ENCODE assay signal across 11 cellular contexts in the genomic region with DNA sequence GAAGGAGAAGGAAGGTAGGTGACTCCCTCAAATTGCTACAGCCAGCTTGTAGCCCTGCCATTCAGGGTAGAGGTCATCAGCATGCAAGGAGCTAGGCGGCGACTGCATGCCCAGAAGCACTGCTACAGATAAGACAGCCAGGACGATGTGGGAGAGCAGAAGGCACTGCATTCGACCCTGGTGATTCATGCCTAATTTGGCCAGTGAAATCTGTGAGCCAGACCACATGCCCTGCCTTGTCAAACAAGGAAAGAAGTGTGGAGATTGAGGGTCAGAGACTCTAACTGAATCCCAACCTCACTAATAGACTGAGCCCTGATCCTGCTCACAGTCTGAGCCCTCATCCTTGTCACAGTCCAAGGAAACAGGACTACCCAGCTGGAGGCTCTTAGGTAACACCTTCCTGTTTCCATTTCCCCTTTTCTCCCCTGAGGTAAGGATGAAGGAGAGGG.
DNase-seq lines count a peak whose midpoint lies in the region; ATAC-seq and TF ChIP-seq lines count a peak whose summit lies in the region.
"Had no signal": no experiment of that assay in that cellular context is flagged by ENCODE, and none has a peak within 500 bp of the region (broad histone marks: within the 10 kb centered on the region; RNA-seq: fewer than 3 reads in every experiment).

No MANE protein-coding gene starts in this region.

- H3K36me3 ChIP-seq in breast epithelium: no peaks in the 10 kb centered on the region
- H3K36me3 ChIP-seq in RWPE2 (ENCODE audit: low read depth): no peaks in the 10 kb centered on the region
- H3K36me3 ChIP-seq in fibroblast of lung (ENCODE audit: control insufficient read depth, insufficient read depth, low read length): no peaks in the 10 kb centered on the region

- H3K27me3 ChIP-seq in breast epithelium: no peaks in the 10 kb centered on the region
- no peaks in the 10 kb centered on the region for H3K27me3 ChIP-seq in RWPE2 (ENCODE audit: insufficient read depth, poor library complexity, severe bottlenecking)
- H3K27me3 ChIP-seq in fibroblast of lung (ENCODE audit: control insufficient read depth, insufficient read depth, low read length): no peaks in the 10 kb centered on the region

- POLR2A ChIA-PET in MCF 10A (lab: Yijun Ruan, JAX): no interaction called here

- no peak overlapping the region for H3K4me2 ChIP-seq in fibroblast of lung (ENCODE audit: extremely low read depth, insufficient read depth, low read length)

- DNase-seq in MCF 10A (ENCODE audit: unreplicated experiment) (peak; percentile 61), breast epithelium (ENCODE audit: low spot score in 2 of 2) (no peak), RWPE2 (ENCODE audit: low spot score) (peak; percentile 45), fibroblast of lung (ENCODE audit: low read depth in 2 of 2) (peak; percentile 85 to 88), stromal cell of bone marrow (ENCODE audit: low read depth) (peak; percentile 78)
- no peak for DNase-seq in stimulated activated naive CD4-positive, alpha-beta T cell treated with Interleukin-2 at 50 U/mL for 16 hours (lab: John Stamatoyannopoulos, UW)
- DNase-seq in activated CD8-positive, alpha-beta memory T cell treated with anti-CD3 and anti-CD28 coated beads, Interleukin-2, amount 50 U/mL, for 4 hours: no peak
- DNase-seq: CD4-positive, CD25-positive, alpha-beta regulatory T cell; midbrain; stimulated activated CD4-positive, alpha-beta T cell treated with anti-CD3 and anti-CD28 coated beads, Interleukin-2, amount 100 ng/mL, for 48 hours had no signal

- ATAC-seq in RWPE2 (ENCODE audit: low read depth): peak; percentile 50
- ATAC-seq in HG02885 (IDR thresholded peaks at IDR 0.05; ENCODE audit: poor library complexity, unreplicated experiment): no peak

- no TSS peak for BruUV-seq in MCF 10A (replicated peaks; lab: Mats Ljungman, UMichigan)

- H4K20me1 ChIP-seq in fibroblast of lung (ENCODE audit: control insufficient read depth, extremely low read depth, insufficient read depth, low read length): no peaks in the 10 kb centered on the region

- H3K79me2 ChIP-seq in fibroblast of lung (ENCODE audit: control insufficient read depth, insufficient read depth, low read length): no peaks in the 10 kb centered on the region

- H3K36me3 Mint-ChIP-seq in MCF 10A (ENCODE audit: insufficient read depth, unreplicated experiment): no peaks in the 10 kb centered on the region
- H3K36me3 Mint-ChIP-seq: CD4-positive, CD25-positive, alpha-beta regulatory T cell had no signal

- H3K9me3 Mint-ChIP-seq in MCF 10A (ENCODE audit: unreplicated experiment): no peaks in the 10 kb centered on the region

- H3K27me3 Mint-ChIP-seq in MCF 10A (ENCODE audit: insufficient read depth, unreplicated experiment): no peaks in the 10 kb centered on the region

- H3K4me3 ChIP-seq in breast epithelium (no peak overlapping the region), RWPE2 (ENCODE audit: severe bottlenecking) (no peak overlapping the region), fibroblast of lung (replicated peaks in 1 of 4; ENCODE audit: control extremely low read depth in 1 of 4, insufficient read depth in 1 of 4, low read depth in 3 of 4, low read length in 4 of 4) (no peak overlapping the region)

- intact Hi-C loops in MCF 10A (cut with micrococcal nuclease): no loop called here
- intact Hi-C loops in breast epithelium (cut with DNase I; ENCODE audit: low total_unique reads): no loop called here

- H3K9ac ChIP-seq in fibroblast of lung (ENCODE audit: insufficient read depth, low read length): no peak overlapping the region

- CTCF ChIA-PET in MCF 10A (lab: Yijun Ruan, JAX): interaction anchor here (0.9 to 8.7 kb wide), 6 partner anchors 49 to 442 kb away, joined by 3 to 82 read pairs (median 4); no protein-coding TSS in a partner anchor

- H2AFZ ChIP-seq in fibroblast of lung (ENCODE audit: low read length): no peak overlapping the region

- H3K27ac ChIP-seq in breast epithelium (no peak overlapping the region), RWPE2 (ENCODE audit: poor library complexity, severe bottlenecking) (no peak overlapping the region), fibroblast of lung (ENCODE audit: insufficient read depth, low read length) (no peak overlapping the region)

- peaks cover 4% of the 10 kb centered on the region for H3K4me1 Mint-ChIP-seq in MCF 10A (ENCODE audit: insufficient read depth, unreplicated experiment)

- TF ChIP-seq POLR2A in breast epithelium (IDR thresholded peaks at IDR 0.05): no peak

- H3K9me3 ChIP-seq in breast epithelium (no peaks in the 10 kb centered on the region), RWPE2 (ENCODE audit: severe bottlenecking) (no peaks in the 10 kb centered on the region), fibroblast of lung (ENCODE audit: control insufficient read depth, insufficient read depth, low read depth, low read length) (no peaks in the 10 kb centered on the region)

- no peak overlapping the region for H3K27ac Mint-ChIP-seq in MCF 10A (ENCODE audit: low read depth, unreplicated experiment)
- H3K27ac Mint-ChIP-seq: CD4-positive, CD25-positive, alpha-beta regulatory T cell had no signal

- H3K4me1 ChIP-seq in breast epithelium (no peaks in the 10 kb centered on the region), RWPE2 (ENCODE audit: insufficient read depth, poor library complexity, severe bottlenecking) (peaks cover 5% of the 10 kb centered on the region), fibroblast of lung (ENCODE audit: control insufficient read depth, extremely low read depth, insufficient read depth, low read length) (peaks cover 17% of the 10 kb centered on the region)

- TF ChIP-seq CTCF in MCF 10A (IDR thresholded peaks at IDR 0.05; ENCODE audit: unreplicated experiment) (no peak), breast epithelium (IDR thresholded peaks at IDR 0.05) (no peak), RWPE2 (IDR thresholded peaks at IDR 0.05; ENCODE audit: poor library complexity, severe bottlenecking) (no peak), fibroblast of lung (conservative IDR thresholded peaks at IDR 0.05 in 1 of 2, IDR thresholded peaks at IDR 0.05 in 1 of 2; ENCODE audit: low read depth in 1 of 2, low read length in 2 of 2) (no peak)

- no peak overlapping the region for H3K4me3 Mint-ChIP-seq in MCF 10A (ENCODE audit: unreplicated experiment)

Comparison
In these comparisons a context has a peak if more than half of its experiments do, and no peak if none do; other contexts are left out.
1. DNase-seq: peak in MCF 10A (single experiment), RWPE2 (single experiment), fibroblast of lung (2 of 2) and stromal cell of bone marrow (single experiment); none in breast epithelium (0 of 2), stimulated activated naive CD4-positive, alpha-beta T cell treated with Interleukin-2 at 50 U/mL for 16 hours (single experiment) and activated CD8-positive, alpha-beta memory T cell treated with anti-CD3 and anti-CD28 coated beads, Interleukin-2, amount 50 U/mL, for 4 hours (single experiment).